ENCODE assay signal across 16 cellular contexts in genomic region chr5:88748670-88749069, GRCh38.
"Had no signal": no experiment of that assay in that cellular context is flagged by ENCODE, and none has a peak within 500 bp of the region (broad histone marks: within the 10 kb centered on the region; RNA-seq: fewer than 3 reads in every experiment).

No MANE protein-coding gene starts in this region.

- H3K4me3 Mint-ChIP-seq: activated naive CD8-positive, alpha-beta T cell treated with anti-CD3 and anti-CD28 coated beads, Interleukin-2, amount 50 U/mL, for 24 hours; activated T-helper 17 cell treated with anti-CD3 and anti-CD28 coated beads, Interleukin-2, amount 50 U/mL, for 72 hours; endodermal cell; T-cell had no signal

- H3K4me1 ChIP-seq: gastroesophageal sphincter, testis had no signal

- H3K36me3 Mint-ChIP-seq: T-cell had no signal

- H3K27me3 ChIP-seq: gastroesophageal sphincter, sigmoid colon, spleen, stomach, testis had no signal

- H3K4me1 Mint-ChIP-seq: endodermal cell had no signal

- H3K9me3 ChIP-seq: gastroesophageal sphincter, sigmoid colon, spleen, stomach, testis had no signal

- DNase-seq: activated CD4-positive, alpha-beta T cell treated with anti-CD3 and anti-CD28 coated beads for 1 hour; activated CD4-positive, alpha-beta T cell treated with anti-CD3 and anti-CD28 coated beads, Interleukin-2, amount 50 U/mL, for 4 hours; activated naive CD4-positive, alpha-beta T cell treated with Interleukin-2 at 50 U/mL for 16 hours; activated naive CD8-positive, alpha-beta T cell treated with anti-CD3 and anti-CD28 coated beads, Interleukin-2, amount 50 U/mL, for 24 hours; aorta; endodermal cell; erythroblast; islet precursor cell; sigmoid colon; spleen; stomach; T-cell; T-helper 9 cell; testis had no signal

- H3K4me3 ChIP-seq: gastroesophageal sphincter, sigmoid colon, spleen, stomach, testis had no signal

- ATAC-seq: activated naive CD8-positive, alpha-beta T cell treated with anti-CD3 and anti-CD28 coated beads, Interleukin-2, amount 50 U/mL, for 24 hours; activated T-helper 17 cell treated with anti-CD3 and anti-CD28 coated beads, Interleukin-2, amount 50 U/mL, for 72 hours; gastroesophageal sphincter; T-cell had no signal

- H3K27ac Mint-ChIP-seq: activated naive CD8-positive, alpha-beta T cell treated with anti-CD3 and anti-CD28 coated beads, Interleukin-2, amount 50 U/mL, for 24 hours; activated T-helper 17 cell treated with anti-CD3 and anti-CD28 coated beads, Interleukin-2, amount 50 U/mL, for 72 hours; endodermal cell; T-cell had no signal

- H3K27ac ChIP-seq: gastroesophageal sphincter, sigmoid colon, spleen, stomach, testis had no signal

- H3K9me3 Mint-ChIP-seq: activated naive CD8-positive, alpha-beta T cell treated with anti-CD3 and anti-CD28 coated beads, Interleukin-2, amount 50 U/mL, for 24 hours; activated T-helper 17 cell treated with anti-CD3 and anti-CD28 coated beads, Interleukin-2, amount 50 U/mL, for 72 hours; endodermal cell; T-cell had no signal
